Comparison of ENCODE assay signal across 10 cellular contexts in genomic region chr1:24155011-24155782, GRCh38. TPM values are rescaled to one million over a fixed set of nuclear protein-coding genes. Genes with fewer than 3 reads are reported as not detected.
DNase-seq lines count a peak whose midpoint lies in the region; ATAC-seq and TF ChIP-seq lines count a peak whose summit lies in the region.
"Had no signal": no experiment of that assay in that cellular context is flagged by ENCODE, and none has a peak within 500 bp of the region (broad histone marks: within the 10 kb centered on the region; RNA-seq: fewer than 3 reads in every experiment).

No MANE protein-coding gene starts in this region.

- no peak overlapping the region for H2AFZ ChIP-seq in neuronal stem cell (ENCODE audit: low read length)

- H3K4me3 ChIP-seq in colonic mucosa: no peak overlapping the region
- no peak overlapping the region for H3K4me3 ChIP-seq in retinal pigment epithelial cell (ENCODE audit: low read length)
- H3K4me3 ChIP-seq in neuronal stem cell (ENCODE audit: low read length in 2 of 2): no peak overlapping the region
- H3K4me3 ChIP-seq in esophagus squamous epithelium: no peak overlapping the region

- no peak overlapping the region for H3K27ac Mint-ChIP-seq in activated CD4-positive, alpha-beta memory T cell treated with anti-CD3 and anti-CD28 coated beads for 36 hours
- H3K27ac Mint-ChIP-seq in activated CD4-positive, alpha-beta memory T cell treated with anti-CD3 and anti-CD28 coated beads, Interleukin-2, amount 10 ng/mL, durations not matched to agents 7 days and 5 days: no peak overlapping the region

- DNase-seq in activated CD4-positive, alpha-beta memory T cell treated with anti-CD3 and anti-CD28 coated beads for 36 hours: peak; percentile 22
- DNase-seq in activated CD4-positive, alpha-beta memory T cell treated with anti-CD3 and anti-CD28 coated beads, Interleukin-2, amount 10 ng/mL, durations not matched to agents 7 days and 5 days: no peak
- DNase-seq in NCI-H1092 treated with DMSO at 0.1 percent for 48 hours (lab: John Stamatoyannopoulos, UW) (peak; percentile 66), colonic mucosa (peak; percentile 57), retinal pigment epithelial cell (ENCODE audit: low read depth) (no peak), neuronal stem cell (ENCODE audit: low spot score) (no peak), esophagus squamous epithelium (lab: John Stamatoyannopoulos, UW) (no peak)

- CTCF ChIA-PET in activated CD4-positive, alpha-beta memory T cell treated with anti-CD3 and anti-CD28 coated beads for 36 hours (lab: Charles Lee): interaction anchor here (0.6 to 1.5 kb wide), 7 partner anchors 11 to 254 kb away, joined by 3 to 5 read pairs (median 3); no protein-coding TSS in a partner anchor
- CTCF ChIA-PET in activated CD4-positive, alpha-beta memory T cell treated with anti-CD3 and anti-CD28 coated beads, Interleukin-2, amount 10 ng/mL, durations not matched to agents 7 days and 5 days (lab: Charles Lee): interaction anchor here (0.6 to 5.3 kb wide), 5 partner anchors 10 to 237 kb away, joined by 3 to 36 read pairs (median 3); no protein-coding TSS in a partner anchor

- H3K4ac ChIP-seq in neuronal stem cell (ENCODE audit: low read length): no peak overlapping the region

- H3K79me1 ChIP-seq in neuronal stem cell (ENCODE audit: low read depth, low read length): no peaks in the 10 kb centered on the region

- no peak for ATAC-seq in GM21526 (IDR thresholded peaks at IDR 0.05; ENCODE audit: low FRiP score, unreplicated experiment)

- TF ChIP-seq POLR2A in esophagus squamous epithelium (IDR thresholded peaks at IDR 0.05): no peak

- H3K27ac ChIP-seq in colonic mucosa (no peak overlapping the region), neuronal stem cell (replicated peaks; ENCODE audit: low read length) (no peak overlapping the region), esophagus squamous epithelium (no peak overlapping the region)
- H3K27ac ChIP-seq: C4-2B had no signal

- H3K23ac ChIP-seq in neuronal stem cell (ENCODE audit: low read depth, low read length, poor library complexity): no peak overlapping the region

- H3K9me3 ChIP-seq in colonic mucosa: no peaks in the 10 kb centered on the region
- H3K9me3 ChIP-seq in neuronal stem cell (replicated peaks in 1 of 2; ENCODE audit: control insufficient read depth in 2 of 2, insufficient read depth in 1 of 2, low read depth in 1 of 2, low read length in 2 of 2): no peaks in the 10 kb centered on the region
- H3K9me3 ChIP-seq in esophagus squamous epithelium: no peaks in the 10 kb centered on the region

- no peak overlapping the region for H2BK120ac ChIP-seq in neuronal stem cell (ENCODE audit: low read depth, low read length)

- H3K4me2 ChIP-seq in neuronal stem cell (ENCODE audit: insufficient read depth, low read length, poor library complexity, severe bottlenecking): no peak overlapping the region

- H3K36me3 ChIP-seq in colonic mucosa: no peaks in the 10 kb centered on the region
- H3K36me3 ChIP-seq in neuronal stem cell (replicated peaks in 1 of 2; ENCODE audit: control insufficient read depth in 2 of 2, insufficient read depth in 2 of 2, low read length in 2 of 2): no peaks in the 10 kb centered on the region
- H3K36me3 ChIP-seq in esophagus squamous epithelium: peaks cover 0 to 41% (median 0%) of the 10 kb centered on the region in 3 donors

- no peak overlapping the region for H3K4me3 Mint-ChIP-seq in activated CD4-positive, alpha-beta memory T cell treated with anti-CD3 and anti-CD28 coated beads for 36 hours
- no peak overlapping the region for H3K4me3 Mint-ChIP-seq in activated CD4-positive, alpha-beta memory T cell treated with anti-CD3 and anti-CD28 coated beads, Interleukin-2, amount 10 ng/mL, durations not matched to agents 7 days and 5 days
- H3K4me3 Mint-ChIP-seq: central memory CD8-positive, alpha-beta T cell had no signal

- H3K9me3 Mint-ChIP-seq in activated CD4-positive, alpha-beta memory T cell treated with anti-CD3 and anti-CD28 coated beads for 36 hours: no peaks in the 10 kb centered on the region
- no peaks in the 10 kb centered on the region for H3K9me3 Mint-ChIP-seq in activated CD4-positive, alpha-beta memory T cell treated with anti-CD3 and anti-CD28 coated beads, Interleukin-2, amount 10 ng/mL, durations not matched to agents 7 days and 5 days
- H3K9me3 Mint-ChIP-seq: central memory CD8-positive, alpha-beta T cell had no signal

- H3K4me1 ChIP-seq in colonic mucosa: peaks cover under 1% of the 10 kb centered on the region
- peaks cover 0 to 7% of the 10 kb centered on the region in 2 donors for H3K4me1 ChIP-seq in neuronal stem cell (ENCODE audit: control insufficient read depth in 2 of 2, insufficient read depth in 1 of 2, low read depth in 1 of 2, low read length in 2 of 2)
- peaks cover 0 to 12% (median under 1%) of the 10 kb centered on the region in 3 donors for H3K4me1 ChIP-seq in esophagus squamous epithelium

- H3K4me1 Mint-ChIP-seq in activated CD4-positive, alpha-beta memory T cell treated with anti-CD3 and anti-CD28 coated beads for 36 hours (ENCODE audit: low read depth): peaks cover 11% of the 10 kb centered on the region
- H3K4me1 Mint-ChIP-seq in activated CD4-positive, alpha-beta memory T cell treated with anti-CD3 and anti-CD28 coated beads, Interleukin-2, amount 10 ng/mL, durations not matched to agents 7 days and 5 days: peaks cover 14% of the 10 kb centered on the region

- H3K18ac ChIP-seq in neuronal stem cell (ENCODE audit: low read length): no peak overlapping the region

- H3K14ac ChIP-seq in neuronal stem cell (ENCODE audit: low read length): no peak overlapping the region

- no peak overlapping the region for H2AK5ac ChIP-seq in neuronal stem cell (ENCODE audit: low read depth, low read length)

- peaks cover 2% of the 10 kb centered on the region for H3K36me3 Mint-ChIP-seq in activated CD4-positive, alpha-beta memory T cell treated with anti-CD3 and anti-CD28 coated beads for 36 hours
- H3K36me3 Mint-ChIP-seq in activated CD4-positive, alpha-beta memory T cell treated with anti-CD3 and anti-CD28 coated beads, Interleukin-2, amount 10 ng/mL, durations not matched to agents 7 days and 5 days (ENCODE audit: low read depth): peaks cover 2% of the 10 kb centered on the region

- H2BK12ac ChIP-seq in neuronal stem cell (ENCODE audit: low read length): no peak overlapping the region

- H3K9ac ChIP-seq in colonic mucosa (ENCODE audit: low read depth in 2 of 2, low read length in 2 of 2): no peak overlapping the region
- no peak overlapping the region for H3K9ac ChIP-seq in neuronal stem cell (ENCODE audit: low read depth, low read length, poor library complexity)

- intact Hi-C loops in activated CD4-positive, alpha-beta memory T cell treated with anti-CD3 and anti-CD28 coated beads for 36 hours (cut with micrococcal nuclease): no loop called here
- intact Hi-C loops in colonic mucosa (cut with DNase I): no loop called here
- intact Hi-C loops in esophagus squamous epithelium (cut with DNase I): no loop called here

- POLR2A ChIA-PET in activated CD4-positive, alpha-beta memory T cell treated with anti-CD3 and anti-CD28 coated beads for 36 hours (lab: Charles Lee): no interaction called here
- POLR2A ChIA-PET in activated CD4-positive, alpha-beta memory T cell treated with anti-CD3 and anti-CD28 coated beads, Interleukin-2, amount 10 ng/mL, durations not matched to agents 7 days and 5 days (lab: Charles Lee): interaction anchor here (0.7 kb wide), 1 partner anchor 238 kb away, joined by 3 read pairs; no protein-coding TSS in a partner anchor

- no CpG with 5 or more reads among the region's 11 CpGs for WGBS in neuronal stem cell (ENCODE audit: extremely low coverage in 2 of 2, insufficient read length in 2 of 2, insufficient replicate concordance in 1 of 2), 2 donors
- 24 to 34% methylated on average over 5 to 6 of the region's 11 CpGs for WGBS in esophagus squamous epithelium, 2 donors

- no peak overlapping the region for H2BK15ac ChIP-seq in neuronal stem cell (ENCODE audit: low read length)

- H4K8ac ChIP-seq in neuronal stem cell (ENCODE audit: low read depth, low read length): no peak overlapping the region

- H4K91ac ChIP-seq in neuronal stem cell (ENCODE audit: low read depth, low read length, poor library complexity): no peak overlapping the region

- H2BK5ac ChIP-seq in neuronal stem cell (ENCODE audit: low read length): no peak overlapping the region

- H3K27me3 ChIP-seq in colonic mucosa: no peaks in the 10 kb centered on the region
- peaks cover 0 to 36% (median 0%) of the 10 kb centered on the region in 3 experiments for H3K27me3 ChIP-seq in neuronal stem cell (ENCODE audit: control insufficient read depth in 3 of 3, insufficient read depth in 3 of 3, low read depth in 1 of 3, low read length in 3 of 3)
- peaks cover 0 to 31% (median 0%) of the 10 kb centered on the region in 4 donors for H3K27me3 ChIP-seq in esophagus squamous epithelium

- peak; percentile 35 for TF ChIP-seq CTCF in colonic mucosa (IDR thresholded peaks at IDR 0.05)
- TF ChIP-seq CTCF in retinal pigment epithelial cell (conservative IDR thresholded peaks at IDR 0.05; ENCODE audit: low read depth, low read length): peak; percentile 20
- peak in 1 of 6 experiments; percentile 25 for TF ChIP-seq CTCF in esophagus squamous epithelium (IDR thresholded peaks at IDR 0.05)

- peaks cover 16% of the 10 kb centered on the region for H3K27me3 Mint-ChIP-seq in activated CD4-positive, alpha-beta memory T cell treated with anti-CD3 and anti-CD28 coated beads for 36 hours
- peaks cover 22% of the 10 kb centered on the region for H3K27me3 Mint-ChIP-seq in activated CD4-positive, alpha-beta memory T cell treated with anti-CD3 and anti-CD28 coated beads, Interleukin-2, amount 10 ng/mL, durations not matched to agents 7 days and 5 days

RNA-seq across cellular contexts. Expression of gene IL22RA1, which starts 12.3 kb away (rescaled TPM):
- not detected for total RNA-seq in activated CD4-positive, alpha-beta memory T cell treated with anti-CD3 and anti-CD28 coated beads for 36 hours
- not detected for total RNA-seq in activated CD4-positive, alpha-beta memory T cell treated with anti-CD3 and anti-CD28 coated beads, Interleukin-2, amount 10 ng/mL, durations not matched to agents 7 days and 5 days
- total RNA-seq in colonic mucosa: 10 to 100 TPM; 15.5 to 17.3 TPM
- 0.03 TPM for polyA plus RNA-seq in neuronal stem cell (2013, experiment 1 of 2)
- 0.03 TPM for polyA plus RNA-seq in neuronal stem cell (2013, experiment 2 of 2)
- total RNA-seq in esophagus squamous epithelium: 10 to 100 TPM in 2 of 4 donors, 1 to 10 TPM in 2; 3.6 to 16.0 (median 10.5) TPM

RNA-seq across cellular contexts. Expression of gene IFNLR1, which starts 31.9 kb away (rescaled TPM):
- total RNA-seq in activated CD4-positive, alpha-beta memory T cell treated with anti-CD3 and anti-CD28 coated beads for 36 hours: 1 to 10 TPM; 6.2 to 10.0 TPM
- 1 to 10 TPM; 6.0 to 6.1 TPM for total RNA-seq in activated CD4-positive, alpha-beta memory T cell treated with anti-CD3 and anti-CD28 coated beads, Interleukin-2, amount 10 ng/mL, durations not matched to agents 7 days and 5 days
- total RNA-seq in colonic mucosa (10 to 100 TPM in 1 of 2 donors, 1 to 10 TPM in 1; 7.9 to 16.8 TPM), esophagus squamous epithelium (1 to 10 TPM; 2.5 to 4.6 (median 3.5) TPM)
- polyA plus RNA-seq in neuronal stem cell (2013, experiment 1 of 2): 0.45 TPM
- 0.69 TPM for polyA plus RNA-seq in neuronal stem cell (2013, experiment 2 of 2)

RNA-seq across cellular contexts. Expression of gene MYOM3, which starts 43.3 kb away (rescaled TPM):
- total RNA-seq in activated CD4-positive, alpha-beta memory T cell treated with anti-CD3 and anti-CD28 coated beads for 36 hours: not detected
- total RNA-seq in activated CD4-positive, alpha-beta memory T cell treated with anti-CD3 and anti-CD28 coated beads, Interleukin-2, amount 10 ng/mL, durations not matched to agents 7 days and 5 days: not detected
- total RNA-seq in colonic mucosa: 1 to 10 TPM; 1.8 to 3.3 TPM
- 0.18 TPM for polyA plus RNA-seq in neuronal stem cell (2013, experiment 1 of 2)
- polyA plus RNA-seq in neuronal stem cell (2013, experiment 2 of 2): 0.10 TPM
- 1 to 10 TPM in 1 of 4 donors, under 1 TPM in 3; 0.30 to 1.1 (median 0.56) TPM for total RNA-seq in esophagus squamous epithelium

Comparison
In these comparisons a context has a peak if more than half of its experiments do, and no peak if none do; other contexts are left out.
1. DNase-seq: peak in activated CD4-positive, alpha-beta memory T cell treated with anti-CD3 and anti-CD28 coated beads for 36 hours (single experiment), NCI-H1092 treated with DMSO at 0.1 percent for 48 hours (single experiment) and colonic mucosa (single experiment); none in activated CD4-positive, alpha-beta memory T cell treated with anti-CD3 and anti-CD28 coated beads, Interleukin-2, amount 10 ng/mL, durations not matched to agents 7 days and 5 days (single experiment), retinal pigment epithelial cell (single experiment), neuronal stem cell (single experiment) and esophagus squamous epithelium (single experiment).
2. RNA of gene IL22RA1, which starts 12.3 kb away (total RNA-seq): 15.5 to 17.3 TPM in colonic mucosa and 3.6 to 16.0 TPM in esophagus squamous epithelium; not detected in activated CD4-positive, alpha-beta memory T cell treated with anti-CD3 and anti-CD28 coated beads, Interleukin-2, amount 10 ng/mL, durations not matched to agents 7 days and 5 days and not detected in activated CD4-positive, alpha-beta memory T cell treated with anti-CD3 and anti-CD28 coated beads for 36 hours; every median in the first group is over 4 times any median in the second.